In the genomic region with DNA sequence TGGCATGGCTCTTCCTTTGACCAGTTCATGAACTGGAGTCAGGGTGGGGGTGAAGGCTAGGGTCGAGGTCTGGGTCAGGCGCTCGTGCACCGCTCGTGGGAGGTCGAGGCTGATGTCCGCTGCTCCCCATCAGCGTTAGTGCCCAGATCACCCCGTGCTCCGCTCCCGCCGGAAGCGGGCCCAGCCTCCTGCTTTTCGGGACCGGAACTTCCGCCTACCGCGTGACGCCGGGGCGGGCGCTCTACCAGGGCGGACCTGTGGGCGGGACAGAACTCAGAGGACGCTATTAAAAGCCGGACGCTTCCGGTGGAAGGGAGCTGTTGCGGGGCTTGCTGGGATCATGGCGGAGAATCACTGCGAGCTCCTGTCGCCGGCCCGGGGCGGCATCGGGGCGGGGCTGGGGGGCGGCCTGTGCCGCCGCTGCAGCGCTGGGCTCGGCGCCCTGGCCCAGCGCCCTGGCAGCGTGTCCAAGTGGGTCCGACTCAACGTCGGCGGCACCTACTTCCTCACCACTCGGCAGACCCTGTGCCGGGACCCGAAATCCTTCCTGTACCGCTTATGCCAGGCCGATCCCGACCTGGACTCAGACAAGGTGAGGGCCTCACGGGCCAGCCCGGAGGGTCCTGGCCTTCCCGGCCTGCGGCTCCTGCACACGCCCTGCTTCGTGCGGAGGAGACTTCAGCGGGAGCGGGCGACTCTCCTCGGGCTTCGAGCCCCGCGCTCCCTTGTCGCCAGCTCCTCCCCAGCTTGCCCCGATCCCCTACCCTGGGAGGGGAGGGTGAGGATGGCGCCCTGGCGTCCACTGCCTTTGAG, we compare ENCODE assay signal across 8 cellular contexts. TPM values are rescaled to one million over a fixed set of nuclear protein-coding genes. Genes with fewer than 3 reads are reported as not detected.
DNase-seq lines count a peak whose midpoint lies in the region; ATAC-seq and TF ChIP-seq lines count a peak whose summit lies in the region.

A gene with protein sequence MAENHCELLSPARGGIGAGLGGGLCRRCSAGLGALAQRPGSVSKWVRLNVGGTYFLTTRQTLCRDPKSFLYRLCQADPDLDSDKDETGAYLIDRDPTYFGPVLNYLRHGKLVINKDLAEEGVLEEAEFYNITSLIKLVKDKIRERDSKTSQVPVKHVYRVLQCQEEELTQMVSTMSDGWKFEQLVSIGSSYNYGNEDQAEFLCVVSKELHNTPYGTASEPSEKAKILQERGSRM (plus strand): TSS at position 315 of the 813 bp plus-strand sequence. CDS start 26 bp downstream, at position 341.

- no peak for TF ChIP-seq CTCF in hepatocyte (IDR thresholded peaks at IDR 0.05; ENCODE audit: poor library complexity)

- H3K9me2 ChIP-seq in hepatocyte (replicated peaks; ENCODE audit: insufficient read depth): no peaks in the 10 kb centered on the region

- peak within 1 kb of the TSS; percentile 87 for H3K4me3 ChIP-seq in hepatocyte
- peak within 1 kb of the TSS; percentile 62 to 73 for H3K4me3 ChIP-seq in aorta (ENCODE audit: low read length in 2 of 2)

- H3K9me3 ChIP-seq in hepatocyte (ENCODE audit: low read depth) (no peaks in the 10 kb centered on the region), aorta (ENCODE audit: control insufficient read depth, low read length) (no peaks in the 10 kb centered on the region)

- H3K36me3 ChIP-seq in hepatocyte (replicated peaks; ENCODE audit: insufficient read depth, low read depth) (no peaks in the 10 kb centered on the region), aorta (ENCODE audit: control insufficient read depth in 1 of 2, insufficient read depth in 2 of 2, low read length in 1 of 2) (no peaks in the 10 kb centered on the region)

- H3K4me1 ChIP-seq in hepatocyte (ENCODE audit: insufficient read depth): peaks cover 3% of the 10 kb centered on the region
- H3K4me1 ChIP-seq in aorta (ENCODE audit: control insufficient read depth in 1 of 2, insufficient read depth in 2 of 2, low read length in 2 of 2): peaks cover 0 to 1% of the 10 kb centered on the region in 2 donors

- no peaks in the 10 kb centered on the region for H3K27me3 ChIP-seq in hepatocyte
- H3K27me3 ChIP-seq in aorta (ENCODE audit: control insufficient read depth in 1 of 2, insufficient read depth in 2 of 2, low read length in 1 of 2): no peaks in the 10 kb centered on the region

- H3K27ac ChIP-seq in hepatocyte (peak within 1 kb of the TSS; percentile 85), aorta (ENCODE audit: low read depth in 1 of 2, low read length in 2 of 2) (no peak within 1 kb of the TSS)

- peaks cover 38% of the 10 kb centered on the region for H3K79me2 ChIP-seq in hepatocyte

- ATAC-seq in GM18502 (IDR thresholded peaks at IDR 0.05; ENCODE audit: poor library complexity, unreplicated experiment): peak; percentile 71
- peak; percentile 66 for ATAC-seq in HG02981 (IDR thresholded peaks at IDR 0.05; ENCODE audit: unreplicated experiment)
- peak; percentile 98 for ATAC-seq in aorta (ENCODE audit: low FRiP score)

- peak within 1 kb of the TSS; percentile 95 for H3K4me2 ChIP-seq in hepatocyte

- under 1% methylated on average over 49 of the region's 73 CpGs for WGBS in hepatocyte (ENCODE audit: low lambda C conversion rate, missing lambda C conversion rate)
- 0% methylated on average over 73 of the region's 73 CpGs for WGBS in aorta, 2 donors

- peak within 1 kb of the TSS; percentile 70 for H2AFZ ChIP-seq in hepatocyte

- peaks cover 7% of the 10 kb centered on the region for H4K20me1 ChIP-seq in hepatocyte (ENCODE audit: insufficient read depth, poor library complexity, severe bottlenecking)

- DNase-seq in NCI-H2081 treated with DMSO at 0.1 percent for 48 hours (lab: John Stamatoyannopoulos, UW): peak; percentile 78
- DNase-seq in T1000 (lab: John Stamatoyannopoulos, UW): peak; percentile 94
- DNase-seq in astrocyte of the hippocampus (ENCODE audit: low read depth, low spot score): peak; percentile 99
- DNase-seq in hepatocyte (ENCODE audit: low spot score): peak; percentile 98
- DNase-seq in renal cortical epithelial cell (ENCODE audit: low read depth): peak; percentile 84
- DNase-seq in aorta: peak; percentile 97 to 98

- intact Hi-C loops in aorta (cut with DNase I): loop anchor here in 1 of 2 donors (5.0 kb wide), 1 partner anchor 35 kb away; no protein-coding TSS in a partner anchor

RNA-seq across cellular contexts. Expression of the gene that starts here (rescaled TPM):
- total RNA-seq in hepatocyte (22.7 and 31.5 TPM in 2 replicates), renal cortical epithelial cell (26.0 and 41.3 TPM in 2 replicates), aorta (10 to 100 TPM; 14.3 to 15.5 TPM)
- polyA plus RNA-seq in hepatocyte (24.5 and 32.2 TPM in 2 replicates), aorta (10 to 100 TPM in 1 of 2 donors, 1 to 10 TPM in 1; 9.7 to 13.0 TPM)
